ENCODE assay signal across 8 cellular contexts in genomic region chr17:79837888-79838540, GRCh38. TPM values are rescaled to one million over a fixed set of nuclear protein-coding genes. Genes with fewer than 3 reads are reported as not detected.
DNase-seq lines count a peak whose midpoint lies in the region; ATAC-seq and TF ChIP-seq lines count a peak whose summit lies in the region.

No MANE protein-coding gene starts in this region.

- no peaks in the 10 kb centered on the region for H3K9me2 ChIP-seq in Karpas-422 (replicated peaks; ENCODE audit: insufficient read depth, low read length)

- no peak for DNase-seq in AG04450 (ENCODE audit: low read depth, low spot score)
- DNase-seq in Karpas-422: no peak
- DNase-seq in left lung: no peak
- no peak for DNase-seq in thoracic aorta (ENCODE audit: low spot score)
- no peak for DNase-seq in GM19238 (ENCODE audit: insufficient read length, low spot score)

- peak overlapping the region; percentile 78 for H3K9ac ChIP-seq in Karpas-422 (ENCODE audit: low read length)

- H4K20me1 ChIP-seq in Karpas-422 (ENCODE audit: insufficient read depth, low read depth, low read length): peaks cover 38% of the 10 kb centered on the region

- peaks cover 4% of the 10 kb centered on the region; the same call in 1 of the 2 replicates for H3K36me3 ChIP-seq in Karpas-422 (ENCODE audit: insufficient read depth, low read length)
- H3K36me3 ChIP-seq in left lung: peaks cover 0 to 25% of the 10 kb centered on the region in 2 donors
- peaks cover 19% of the 10 kb centered on the region for H3K36me3 ChIP-seq in thoracic aorta

- POLR2A ChIA-PET in AG04450 (lab: Yijun Ruan, JAX): interaction anchor here (0.6 to 3.4 kb wide), 9 partner anchors 20 to 156 kb away, joined by 3 to 29 read pairs (median 8); partner anchors contain the start of gene CBX8

- H3K79me2 ChIP-seq in Karpas-422 (ENCODE audit: low read length): peaks cover 24% of the 10 kb centered on the region

- H3K4me1 ChIP-seq in Karpas-422 (ENCODE audit: low read length) (peaks cover 18% of the 10 kb centered on the region), left lung (peaks cover 37 to 79% of the 10 kb centered on the region in 2 donors), thoracic aorta (ENCODE audit: control insufficient read depth in 1 of 2, low read depth in 2 of 2) (peaks cover 32 to 55% of the 10 kb centered on the region in 2 donors)

- ATAC-seq in left lung: no peak
- no peak for ATAC-seq in thoracic aorta (ENCODE audit: insufficient number of reproducible peaks, low FRiP score, low read depth)
- no peak for ATAC-seq in GM19455 (IDR thresholded peaks at IDR 0.05; ENCODE audit: unreplicated experiment)
- ATAC-seq in HG03439 (IDR thresholded peaks at IDR 0.05; ENCODE audit: unreplicated experiment): no peak

- peak overlapping the region; percentile 73 for H3K4me2 ChIP-seq in Karpas-422 (ENCODE audit: low read depth, low read length, poor library complexity, severe bottlenecking)

- H2AFZ ChIP-seq in Karpas-422 (ENCODE audit: low read length): no peak overlapping the region

- peak; percentile 8; the same call in 1 of the 2 replicates for TF ChIP-seq CTCF in AG04450 (IDR thresholded peaks at IDR 0.05; ENCODE audit: low read depth, low read length)
- no peak for TF ChIP-seq CTCF in left lung (IDR thresholded peaks at IDR 0.05)
- no peak for TF ChIP-seq CTCF in thoracic aorta (IDR thresholded peaks at IDR 0.05)

- CTCF ChIA-PET in AG04450 (lab: Charles Lee): interaction anchor here (2.4 kb wide), 1 partner anchor 11 kb away, joined by 8 read pairs; no protein-coding TSS in a partner anchor

- intact Hi-C loops in left lung (cut with DNase I): no loop called here

- H3K27me3 ChIP-seq in AG04450 (ENCODE audit: control insufficient read depth, insufficient read depth, low read length) (peaks cover 31% of the 10 kb centered on the region), Karpas-422 (ENCODE audit: low read length) (no peaks in the 10 kb centered on the region), left lung (peaks cover 28 to 35% of the 10 kb centered on the region in 2 donors), thoracic aorta (replicated peaks; ENCODE audit: insufficient read depth) (peaks cover 24% of the 10 kb centered on the region)

- peaks cover 26% of the 10 kb centered on the region; the same call in 1 of the 2 replicates for H3K9me3 ChIP-seq in AG04450 (ENCODE audit: control insufficient read depth, insufficient read depth, low read length)
- H3K9me3 ChIP-seq in Karpas-422 (ENCODE audit: low read length): no peaks in the 10 kb centered on the region
- no peaks in the 10 kb centered on the region for H3K9me3 ChIP-seq in left lung
- no peaks in the 10 kb centered on the region for H3K9me3 ChIP-seq in thoracic aorta

- H3K4me3 ChIP-seq in AG04450 (ENCODE audit: low read depth, low read length) (peak overlapping the region; percentile 80), Karpas-422 (ENCODE audit: low read length) (peak overlapping the region; percentile 85), left lung (peak overlapping the region; percentile 70 to 74), thoracic aorta (peak overlapping the region; percentile 90)

- H3K27ac ChIP-seq in AG04450 (ENCODE audit: low read depth, low read length): peak overlapping the region; percentile 39
- peak overlapping the region; percentile 64 for H3K27ac ChIP-seq in Karpas-422 (ENCODE audit: low read length)
- H3K27ac ChIP-seq in angular gyrus (ENCODE audit: low read depth, low read length): peak overlapping the region; percentile 94
- H3K27ac ChIP-seq in left lung: peak overlapping the region; percentile 91 to 92
- peak overlapping the region; percentile 76 to 88 for H3K27ac ChIP-seq in thoracic aorta

RNA-seq across cellular contexts. Expression of gene CBX4, which starts 1.2 kb away (rescaled TPM):
- polyA plus RNA-seq in AG04450 (2011; rRNA removed): 6.6 and 7.6 TPM in 2 replicates
- 7.0 and 8.1 TPM in 2 replicates for polyA minus RNA-seq in AG04450 (2011; rRNA and poly(A)+ RNA removed)
- 33.3 and 86.5 TPM in 2 replicates for total RNA-seq in Karpas-422 (2014; rRNA removed; shearing (Covaris generic); ENCODE audit: low replicate concordance)
- total RNA-seq in left lung (10 to 100 TPM; 20.9 to 22.3 TPM), thoracic aorta (10 to 100 TPM in 1 of 2 donors, 1 to 10 TPM in 1; 6.2 to 10.4 TPM)

RNA-seq across cellular contexts. Expression of gene CBX8, which starts 41.1 kb away (rescaled TPM):
- 0.37 and 1.5 TPM in 2 replicates for polyA plus RNA-seq in AG04450 (2011; rRNA removed)
- 0.87 and 1.4 TPM in 2 replicates for polyA minus RNA-seq in AG04450 (2011; rRNA and poly(A)+ RNA removed)
- 8.0 and 26.4 TPM in 2 replicates for total RNA-seq in Karpas-422 (2014; rRNA removed; shearing (Covaris generic); ENCODE audit: low replicate concordance)
- 1 to 10 TPM; 7.3 to 7.9 TPM for total RNA-seq in left lung
- 1 to 10 TPM in 1 of 2 donors, under 1 TPM in 1; 0.71 to 7.4 TPM for total RNA-seq in thoracic aorta

Comparison
In these comparisons a context has a peak if more than half of its experiments do, and no peak if none do; other contexts are left out.
1. H3K27ac ChIP-seq: peak in every context shown above with its lines; median percentile 94 in angular gyrus; 92 in left lung; 82 in thoracic aorta; 64 in Karpas-422; 39 in AG04450.